In genomic region chr4:98524271-98524670, GRCh38 we compare ENCODE assay signal across 33 cellular contexts.
DNase-seq lines count a peak whose midpoint lies in the region; ATAC-seq, FAIRE-seq and TF ChIP-seq lines count a peak whose summit lies in the region.
"Had no signal": no experiment of that assay in that cellular context is flagged by ENCODE, and none has a peak within 500 bp of the region (broad histone marks: within the 10 kb centered on the region; RNA-seq: fewer than 3 reads in every experiment).

No MANE protein-coding gene starts in this region.

- H3K4me1 ChIP-seq in OCI-LY3 (ENCODE audit: low read length) (peaks cover 53% of the 10 kb centered on the region), astrocyte (ENCODE audit: insufficient read depth, low read length) (peaks cover 56% of the 10 kb centered on the region)
- H3K4me1 ChIP-seq: lower lobe of right lung, suprapubic skin, upper lobe of left lung had no signal

- H4K20me1 ChIP-seq in OCI-LY3 (ENCODE audit: insufficient read depth, low read length) (peaks cover 8% of the 10 kb centered on the region; the same call in 1 of the 2 replicates), astrocyte (ENCODE audit: insufficient read depth, low read length) (no peaks in the 10 kb centered on the region)

- intact Hi-C loops in MCF 10A (cut with micrococcal nuclease), result no loop called here

- no peak for ATAC-seq in stimulated activated memory B cell treated with anti-CD40 and anti-IgM and Interleukin-4, amounts not matched to agents 10 μg/mL and 1 μg/mL and 100 μg/mL, for 72 hours
- ATAC-seq: esophagus mucosa, lower lobe of right lung, mucosa of descending colon, natural killer cell had no signal

- BruUV-seq in MCF 10A (replicated peaks; lab: Mats Ljungman, UMichigan), result no TSS peak

- H3K27me3 Mint-ChIP-seq in astrocyte (ENCODE audit: low read depth, unreplicated experiment) (no peaks in the 10 kb centered on the region), MCF 10A (ENCODE audit: insufficient read depth, unreplicated experiment) (no peaks in the 10 kb centered on the region)
- H3K27me3 Mint-ChIP-seq in stimulated activated memory B cell treated with anti-CD40 and anti-IgM and Interleukin-4, amounts not matched to agents 10 μg/mL and 1 μg/mL and 100 μg/mL, for 72 hours, result no peaks in the 10 kb centered on the region
- H3K27me3 Mint-ChIP-seq: activated CD4-positive, alpha-beta memory T cell treated with anti-CD3 and anti-CD28 coated beads, Interleukin-2, amount 10 ng/mL, durations not matched to agents 7 days and 5 days; activated naive CD4-positive, alpha-beta T cell treated with anti-CD3 and anti-CD28 coated beads, Interleukin-2, amount 50 U/mL, for 24 hours had no signal

- H3K9me3 Mint-ChIP-seq in astrocyte (ENCODE audit: unreplicated experiment) (no peaks in the 10 kb centered on the region), MCF 10A (ENCODE audit: unreplicated experiment) (no peaks in the 10 kb centered on the region)
- no peaks in the 10 kb centered on the region for H3K9me3 Mint-ChIP-seq in stimulated activated memory B cell treated with anti-CD40 and anti-IgM and Interleukin-4, amounts not matched to agents 10 μg/mL and 1 μg/mL and 100 μg/mL, for 72 hours
- H3K9me3 Mint-ChIP-seq: activated CD4-positive, alpha-beta memory T cell treated with anti-CD3 and anti-CD28 coated beads, Interleukin-2, amount 10 ng/mL, durations not matched to agents 7 days and 5 days; activated naive CD4-positive, alpha-beta T cell treated with anti-CD3 and anti-CD28 coated beads, Interleukin-2, amount 50 U/mL, for 24 hours; natural killer cell had no signal

- no peaks in the 10 kb centered on the region for H3K36me3 Mint-ChIP-seq in astrocyte (ENCODE audit: low read depth, unreplicated experiment)
- no peaks in the 10 kb centered on the region for H3K36me3 Mint-ChIP-seq in stimulated activated memory B cell treated with anti-CD40 and anti-IgM and Interleukin-4, amounts not matched to agents 10 μg/mL and 1 μg/mL and 100 μg/mL, for 72 hours
- H3K36me3 Mint-ChIP-seq in MCF 10A (ENCODE audit: insufficient read depth, unreplicated experiment), result no peaks in the 10 kb centered on the region
- H3K36me3 Mint-ChIP-seq: activated naive CD4-positive, alpha-beta T cell treated with anti-CD3 and anti-CD28 coated beads, Interleukin-2, amount 50 U/mL, for 24 hours; natural killer cell had no signal

- H3K4me1 Mint-ChIP-seq in astrocyte (ENCODE audit: low read depth, unreplicated experiment) (peaks cover 84% of the 10 kb centered on the region), MCF 10A (ENCODE audit: insufficient read depth, unreplicated experiment) (peaks cover 29% of the 10 kb centered on the region)
- H3K4me1 Mint-ChIP-seq in stimulated activated memory B cell treated with anti-CD40 and anti-IgM and Interleukin-4, amounts not matched to agents 10 μg/mL and 1 μg/mL and 100 μg/mL, for 72 hours, result peaks cover 30% of the 10 kb centered on the region

- H3K27ac Mint-ChIP-seq in astrocyte (ENCODE audit: unreplicated experiment) (peak overlapping the region; percentile 97), MCF 10A (ENCODE audit: low read depth, unreplicated experiment) (no peak overlapping the region)
- H3K27ac Mint-ChIP-seq in stimulated activated memory B cell treated with anti-CD40 and anti-IgM and Interleukin-4, amounts not matched to agents 10 μg/mL and 1 μg/mL and 100 μg/mL, for 72 hours, result peak overlapping the region; percentile 42
- H3K27ac Mint-ChIP-seq: activated CD4-positive, alpha-beta memory T cell treated with anti-CD3 and anti-CD28 coated beads, Interleukin-2, amount 10 ng/mL, durations not matched to agents 7 days and 5 days; activated naive CD4-positive, alpha-beta T cell treated with anti-CD3 and anti-CD28 coated beads, Interleukin-2, amount 50 U/mL, for 24 hours; natural killer cell had no signal

- H3K4me2 ChIP-seq in OCI-LY3 (ENCODE audit: low read length) (peak overlapping the region; percentile 11; the same call in 1 of the 2 replicates), astrocyte (ENCODE audit: low read length) (peak overlapping the region; percentile 70)

- no peak for FAIRE-seq in astrocyte (lab: Jason Lieb, UNC)
- FAIRE-seq: frontal cortex, GM12892 had no signal

- CTCF ChIA-PET in MCF 10A (lab: Yijun Ruan, JAX), result no interaction called here

- H3K27ac ChIP-seq in OCI-LY3 (ENCODE audit: low read length) (no peak overlapping the region), astrocyte (ENCODE audit: low read depth, low read length) (peak overlapping the region; percentile 97)
- H3K27ac ChIP-seq: C4-2B, coronary artery, lower lobe of right lung, suprapubic skin, upper lobe of left lung had no signal

- POLR2A ChIA-PET in MCF 10A (lab: Yijun Ruan, JAX), result no interaction called here

- H3K4me3 Mint-ChIP-seq in astrocyte (ENCODE audit: unreplicated experiment) (no peak overlapping the region), MCF 10A (ENCODE audit: unreplicated experiment) (no peak overlapping the region)
- H3K4me3 Mint-ChIP-seq in stimulated activated memory B cell treated with anti-CD40 and anti-IgM and Interleukin-4, amounts not matched to agents 10 μg/mL and 1 μg/mL and 100 μg/mL, for 72 hours, result no peak overlapping the region
- H3K4me3 Mint-ChIP-seq: activated CD4-positive, alpha-beta memory T cell treated with anti-CD3 and anti-CD28 coated beads, Interleukin-2, amount 10 ng/mL, durations not matched to agents 7 days and 5 days; activated naive CD4-positive, alpha-beta T cell treated with anti-CD3 and anti-CD28 coated beads, Interleukin-2, amount 50 U/mL, for 24 hours; natural killer cell had no signal

- no peak overlapping the region for H3K4me3 ChIP-seq in OCI-LY3 (ENCODE audit: low read length)
- H3K4me3 ChIP-seq in astrocyte (ENCODE audit: insufficient read depth, low read depth, low read length), result no peak overlapping the region
- no peak overlapping the region for H3K4me3 ChIP-seq in fibroblast of pulmonary artery (replicated peaks; ENCODE audit: low read depth, low read length)
- H3K4me3 ChIP-seq: coronary artery, lower lobe of right lung, mucosa of descending colon, suprapubic skin, upper lobe of left lung had no signal

- H3K36me3 ChIP-seq in OCI-LY3 (replicated peaks; ENCODE audit: low read depth, low read length) (no peaks in the 10 kb centered on the region), astrocyte (ENCODE audit: insufficient read depth, low read length) (no peaks in the 10 kb centered on the region)
- H3K36me3 ChIP-seq: lower lobe of right lung, suprapubic skin, upper lobe of left lung had no signal

- TF ChIP-seq CTCF in OCI-LY3 (IDR thresholded peaks at IDR 0.05; ENCODE audit: low read depth, low read length) (no peak), astrocyte (IDR thresholded peaks at IDR 0.05; ENCODE audit: insufficient read depth, low read depth, low read length) (no peak), fibroblast of pulmonary artery (IDR thresholded peaks at IDR 0.05; ENCODE audit: low read length, missing control alignments) (no peak), MCF 10A (IDR thresholded peaks at IDR 0.05; ENCODE audit: unreplicated experiment) (no peak)

- H3K9me3 ChIP-seq in OCI-LY3 (ENCODE audit: insufficient read depth, low read length), result no peaks in the 10 kb centered on the region
- no peaks in the 10 kb centered on the region for H3K9me3 ChIP-seq in astrocyte (ENCODE audit: insufficient read depth, low read depth, low read length)
- H3K9me3 ChIP-seq: Caco-2, lower lobe of right lung, mucosa of descending colon, suprapubic skin, upper lobe of left lung had no signal

- no peak overlapping the region for H3K9ac ChIP-seq in OCI-LY3 (ENCODE audit: low read length)
- peak overlapping the region; percentile 79 for H3K9ac ChIP-seq in astrocyte (ENCODE audit: low read length)

- H3K27me3 ChIP-seq in OCI-LY3 (ENCODE audit: low read depth, low read length) (no peaks in the 10 kb centered on the region), astrocyte (ENCODE audit: insufficient read depth, low read length) (no peaks in the 10 kb centered on the region)
- H3K27me3 ChIP-seq: suprapubic skin, upper lobe of left lung had no signal

- H2AFZ ChIP-seq in OCI-LY3 (ENCODE audit: low read depth, low read length) (no peak overlapping the region), astrocyte (ENCODE audit: low read depth, low read length) (no peak overlapping the region)

- peaks cover 51% of the 10 kb centered on the region for H3K79me2 ChIP-seq in OCI-LY3 (ENCODE audit: low read length)
- H3K79me2 ChIP-seq in astrocyte (ENCODE audit: insufficient read depth, low read length), result peaks cover 89% of the 10 kb centered on the region

- no peak for DNase-seq in astrocyte (ENCODE audit: low read depth)
- peak; percentile 28 for DNase-seq in fibroblast of pulmonary artery (ENCODE audit: low read depth)
- DNase-seq in MCF 10A (ENCODE audit: unreplicated experiment), result no peak
- DNase-seq in activated CD8-positive, alpha-beta memory T cell treated with anti-CD3 and anti-CD28 coated beads, Interleukin-2, amount 50 U/mL, for 48 hours, result no peak
- DNase-seq in NOMO-1 (lab: John Stamatoyannopoulos, UW; ENCODE audit: unreplicated experiment in 2 of 2), result no peak
- DNase-seq: activated CD4-positive, alpha-beta memory T cell treated with anti-CD3 and anti-CD28 coated beads, Interleukin-2, amount 10 ng/mL, durations not matched to agents 7 days and 5 days; activated CD4-positive, alpha-beta T cell treated with anti-CD3 and anti-CD28 coated beads for 1 hour; activated CD8-positive, alpha-beta memory T cell treated with anti-CD3 and anti-CD28 coated beads, Interleukin-2, amount 50 U/mL, for 4 hours; amygdala; Caco-2; DMS53; H7; Kasumi-1; lower lobe of right lung; mucosa of descending colon; MV-4-11; natural killer cell; NCI-H1436; NCI-H2081 treated with DMSO at 0.1 percent for 48 hours; NCI-H226; NCI-H748 treated with DMSO at 0.1 percent for 48 hours; stimulated activated naive CD4-positive, alpha-beta T cell; T-helper 2 cell; upper lobe of left lung had no signal
